15 cellular contexts compared by ENCODE assay signal in genomic region chr21:44999428-44999971, GRCh38.
"Had no signal": no experiment of that assay in that cellular context is flagged by ENCODE, and none has a peak within 500 bp of the region (broad histone marks: within the 10 kb centered on the region; RNA-seq: fewer than 3 reads in every experiment).

No MANE protein-coding gene starts in this region.

- H3K4me3 ChIP-seq: cardiac muscle cell, coronary artery, heart right ventricle had no signal

- H3K4me3 Mint-ChIP-seq: activated naive CD8-positive, alpha-beta T cell treated with anti-CD3 and anti-CD28 coated beads, Interleukin-2, amount 50 U/mL, for 24 hours had no signal

- H3K27me3 ChIP-seq: cardiac muscle cell, heart right ventricle, suprapubic skin had no signal

- H3K9me3 ChIP-seq: heart right ventricle, suprapubic skin had no signal

- H3K36me3 ChIP-seq: cardiac muscle cell, heart right ventricle, suprapubic skin had no signal

- H3K27ac Mint-ChIP-seq: activated naive CD8-positive, alpha-beta T cell treated with anti-CD3 and anti-CD28 coated beads, Interleukin-2, amount 50 U/mL, for 24 hours; progenitor cell of endocrine pancreas had no signal

- ATAC-seq: activated CD4-positive, CD25-positive, alpha-beta regulatory T cell treated with anti-CD3 and anti-CD28 coated beads, Interleukin-2, amount 50 U/mL, for 24 hours; activated naive CD8-positive, alpha-beta T cell treated with anti-CD3 and anti-CD28 coated beads, Interleukin-2, amount 50 U/mL, for 24 hours; heart right ventricle; stimulated activated naive CD8-positive, alpha-beta T cell treated with anti-CD3 and anti-CD28 coated beads, Interleukin-15, Interleukin-2, amounts not matched to agents 100 U/mL and 50 U/mL, for 24 hours had no signal

- H3K9me3 Mint-ChIP-seq: activated naive CD8-positive, alpha-beta T cell treated with anti-CD3 and anti-CD28 coated beads, Interleukin-2, amount 50 U/mL, for 24 hours had no signal

- DNase-seq: activated CD4-positive, alpha-beta T cell treated with anti-CD3 and anti-CD28 coated beads, Interleukin-2, amount 50 U/mL, for 48 hours; activated naive CD4-positive, alpha-beta T cell; activated naive CD8-positive, alpha-beta T cell treated with anti-CD3 and anti-CD28 coated beads, Interleukin-2, amount 50 U/mL, for 24 hours; effector CD4-positive, alpha-beta T cell; foreskin melanocyte; islet precursor cell; stimulated activated CD4-positive, alpha-beta T cell treated with anti-CD3 and anti-CD28 coated beads, Interleukin-2, amount 100 ng/mL, for 48 hours; stimulated activated naive CD8-positive, alpha-beta T cell treated with anti-CD3 and anti-CD28 coated beads, Interleukin-15, Interleukin-2, amounts not matched to agents 100 U/mL and 50 U/mL, for 24 hours had no signal

- H3K27ac ChIP-seq: cardiac muscle cell, heart right ventricle had no signal

- FAIRE-seq: astrocyte had no signal
